In genomic region chr3:27141668-27142067, GRCh38 we compare ENCODE assay signal across 1 cellular context.
TF ChIP-seq lines count a peak whose summit lies in the region.

No MANE protein-coding gene starts in this region.

TF ChIP-seq in H1, 55 proteins besides CTCF, POLR2A, EP300 and RAD21 (continued from another document):
- TF ChIP-seq CHD7 (IDR thresholded peaks at IDR 0.05; ENCODE audit: insufficient replicate concordance, low read length) (no peak), BCL11A (IDR thresholded peaks at IDR 0.05; ENCODE audit: low read depth in 2 of 2, low read length in 2 of 2) (no peak), GTF2F1 (IDR thresholded peaks at IDR 0.05; ENCODE audit: borderline replicate concordance, low read depth, low read length) (no peak), TBP (IDR thresholded peaks at IDR 0.05; ENCODE audit: low read depth, low read length) (no peak), BRCA1 (IDR thresholded peaks at IDR 0.05; ENCODE audit: low read depth, low read length) (no peak), POLR2AphosphoS5 (IDR thresholded peaks at IDR 0.05; ENCODE audit: low read depth, low read length) (no peak), YY1 (IDR thresholded peaks at IDR 0.05; ENCODE audit: low read depth, low read length) (no peak), TAF1 (IDR thresholded peaks at IDR 0.05; ENCODE audit: low read depth, low read length) (no peak), NRF1 (IDR thresholded peaks at IDR 0.05; ENCODE audit: low read depth, low read length) (no peak), KDM1A (IDR thresholded peaks at IDR 0.05; ENCODE audit: borderline replicate concordance, low read length) (no peak), RBBP5 (IDR thresholded peaks at IDR 0.05; ENCODE audit: borderline replicate concordance, low read depth, low read length) (no peak), TEAD4 (IDR thresholded peaks at IDR 0.05; ENCODE audit: low read depth, low read length) (no peak), CBX5 (IDR thresholded peaks at IDR 0.05; ENCODE audit: low read depth, low read length) (no peak), SIRT6 (IDR thresholded peaks at IDR 0.05; ENCODE audit: low read length) (no peak)
